Comparison of ENCODE assay signal across 15 cellular contexts in genomic region chr1:15595809-15596730, GRCh38.
"Had no signal": no experiment of that assay in that cellular context is flagged by ENCODE, and none has a peak within 500 bp of the region (broad histone marks: within the 10 kb centered on the region; RNA-seq: fewer than 3 reads in every experiment).

No MANE protein-coding gene starts in this region.

- H3K36me3 ChIP-seq: brain microvascular endothelial cell, left lung, prostate gland, stomach had no signal

- H3K27me3 ChIP-seq: left lung, stomach had no signal

- H3K4me3 ChIP-seq: coronary artery, left lung, prostate gland, skin epidermis, stomach had no signal

- H3K9me3 ChIP-seq: left lung, prostate gland, stomach had no signal

- FAIRE-seq: frontal cortex had no signal

- H3K4me1 ChIP-seq: left lung, prostate gland had no signal

- DNase-seq: activated CD4-positive, alpha-beta T cell treated with anti-CD3 and anti-CD28 coated beads for 1 hour; activated gamma-delta T cell treated with Interleukin-2 at 50 U/mL for 16 hours; activated T-cell treated with anti-CD3 and anti-CD28 coated beads for 4 hours; kidney; left lung; nephron progenitor cell; right cardiac atrium; stimulated activated CD4-positive, alpha-beta T cell treated with anti-CD3 and anti-CD28 coated beads, Interleukin-4, amount 100 ng/mL, for 1 hour; stomach had no signal

- H3K27ac ChIP-seq: brain microvascular endothelial cell, coronary artery, left lung, prostate gland, skin epidermis, stomach, VCaP had no signal
